ENCODE assay signal across 8 cellular contexts in the genomic region with DNA sequence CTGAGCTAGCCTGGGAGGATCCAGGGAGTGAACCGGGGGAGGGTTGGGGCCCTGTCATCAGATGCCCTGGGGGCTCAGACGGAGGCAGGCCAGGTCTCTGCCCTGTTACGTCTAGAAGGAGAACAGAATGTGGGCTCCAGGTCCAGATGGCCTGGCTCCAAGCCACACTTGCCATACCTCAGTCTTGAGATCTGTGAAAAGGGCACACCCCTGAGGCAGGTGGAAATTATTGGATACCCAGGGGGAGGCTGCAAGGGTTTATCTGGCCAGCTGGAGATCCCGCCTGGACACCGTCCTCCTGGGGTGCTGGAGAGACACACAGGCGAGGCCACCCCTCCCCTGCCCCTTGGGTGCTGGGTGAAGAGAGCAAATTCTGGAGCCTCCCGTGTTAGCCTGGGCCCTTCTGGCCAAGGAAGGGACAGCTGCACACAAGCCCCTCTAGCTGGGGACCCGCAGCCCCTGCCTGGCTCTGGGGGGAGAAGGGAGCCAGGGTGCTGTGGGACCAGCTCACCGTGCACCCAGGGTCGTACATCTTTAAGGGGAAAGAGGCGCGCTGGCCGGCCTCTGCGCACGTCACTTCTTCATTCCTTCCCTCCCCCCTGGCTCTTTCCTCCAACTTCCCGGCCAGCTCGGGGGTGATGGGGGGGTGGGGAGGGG. TPM values are rescaled to one million over a fixed set of nuclear protein-coding genes. Genes with fewer than 3 reads are reported as not detected.
DNase-seq lines count a peak whose midpoint lies in the region; ATAC-seq and TF ChIP-seq lines count a peak whose summit lies in the region.

No MANE protein-coding gene starts in this region.

- no peaks in the 10 kb centered on the region; the same call in 1 of the 2 replicates for H3K9me3 ChIP-seq in ES-I3 (ENCODE audit: control insufficient read depth, insufficient read depth, low read length)
- no peaks in the 10 kb centered on the region for H3K9me3 ChIP-seq in iPS-15b (ENCODE audit: control insufficient read depth, insufficient read depth, low read length)
- H3K9me3 ChIP-seq in spleen = no peaks in the 10 kb centered on the region

- peak overlapping the region; percentile 56; the same call in 1 of the 2 replicates for H3K9ac ChIP-seq in ES-I3 (ENCODE audit: low read depth, low read length)
- H3K9ac ChIP-seq in iPS-15b (ENCODE audit: low read depth, low read length) = no peak overlapping the region

- intact Hi-C loops in spleen (cut with DNase I; ENCODE audit: low total_unique reads) = loop anchor here (10.0 kb wide), 1 partner anchor 59 kb away; no protein-coding TSS in a partner anchor

- peak; percentile 67 for DNase-seq in NB4 (ENCODE audit: low read depth)
- DNase-seq in amniotic epithelial cell (ENCODE audit: low read depth) = peak; percentile 67
- peak; percentile 84 for DNase-seq in spleen
- no peak for DNase-seq in central memory CD4-positive, alpha-beta T cell

- TF ChIP-seq POLR2A in NB4 (IDR thresholded peaks at IDR 0.05; ENCODE audit: extremely low read depth, insufficient read length) = no peak
- TF ChIP-seq POLR2A in spleen (IDR thresholded peaks at IDR 0.05) = no peak

- H3K27ac ChIP-seq in spleen = peak overlapping the region; percentile 53 to 96 (median 92)

- TF ChIP-seq CTCF in NB4 (IDR thresholded peaks at IDR 0.05; ENCODE audit: low read depth, low read length) = no peak
- TF ChIP-seq CTCF in spleen (IDR thresholded peaks at IDR 0.05 in 8 of 11, conservative IDR thresholded peaks at IDR 0.05 in 3 of 11) = no peak

- ATAC-seq in GM21381 (IDR thresholded peaks at IDR 0.05; ENCODE audit: unreplicated experiment) (no peak), HG03565 (IDR thresholded peaks at IDR 0.05; ENCODE audit: unreplicated experiment) (no peak)

- WGBS in spleen, 5 donors = 14 to 29% (median 18%) methylated on average over 13 to 17 of the region's 17 CpGs

- H3K36me3 ChIP-seq in ES-I3 (ENCODE audit: insufficient read depth, low read length) (no peaks in the 10 kb centered on the region), iPS-15b (ENCODE audit: control insufficient read depth, insufficient read depth, low read length) (no peaks in the 10 kb centered on the region), spleen (no peaks in the 10 kb centered on the region)

- H3K27me3 ChIP-seq in iPS-15b (ENCODE audit: control insufficient read depth, insufficient read depth, low read length) = peaks cover 92% of the 10 kb centered on the region
- peaks cover 0 to 21% (median 0%) of the 10 kb centered on the region in 7 donors for H3K27me3 ChIP-seq in spleen (replicated peaks in 1 of 7)

- H3K4me1 ChIP-seq in ES-I3 (ENCODE audit: insufficient read depth, low read length) = peaks cover 3% of the 10 kb centered on the region; the same call in 1 of the 2 replicates
- H3K4me1 ChIP-seq in iPS-15b (ENCODE audit: control insufficient read depth, insufficient read depth, low read length) = no peaks in the 10 kb centered on the region
- H3K4me1 ChIP-seq in spleen = peaks cover 18 to 96% (median 75%) of the 10 kb centered on the region in 6 donors

- H3K4me3 ChIP-seq in NB4 (ENCODE audit: low read depth, low read length) (peak overlapping the region; percentile 49), iPS-15b (ENCODE audit: low read depth, low read length) (peak overlapping the region; percentile 35), spleen (peak overlapping the region in 7 of 8 donors; percentile 52 to 84 (median 67))

RNA-seq across cellular contexts. Expression of a gene that starts 0.8 kb away (rescaled TPM):
- 100 to 1,000 TPM in 2 of 7 donors, 10 to 100 TPM in 5; 65.4 to 125 (median 77.1) TPM for total RNA-seq in spleen
- 10 to 100 TPM in 1 of 3 donors, 1 to 10 TPM in 2; 4.1 to 23.4 (median 4.2) TPM for polyA plus RNA-seq in spleen
